In genomic region chr9:136634904-136635303, GRCh38 we compare ENCODE assay signal across 18 cellular contexts.
"Had no signal": no experiment of that assay in that cellular context is flagged by ENCODE, and none has a peak within 500 bp of the region (broad histone marks: within the 10 kb centered on the region; RNA-seq: fewer than 3 reads in every experiment).

No MANE protein-coding gene starts in this region.

- H3K36me3 ChIP-seq: gastroesophageal sphincter, left lung, neutrophil, upper lobe of left lung, WERI-Rb-1 had no signal

- H3K36me3 Mint-ChIP-seq: activated naive CD4-positive, alpha-beta T cell treated with anti-CD3 and anti-CD28 coated beads, Interleukin-2, amount 50 U/mL, for 24 hours; brain; naive thymus-derived CD8-positive, alpha-beta T cell had no signal

- H3K27me3 Mint-ChIP-seq: activated CD4-positive, alpha-beta T cell treated with anti-CD3 and anti-CD28 coated beads for 36 hours; activated naive CD4-positive, alpha-beta T cell treated with anti-CD3 and anti-CD28 coated beads, Interleukin-2, amount 50 U/mL, for 24 hours; stimulated activated naive CD8-positive, alpha-beta T cell treated with anti-CD3 and anti-CD28 coated beads, Interleukin-15, amount 100 ng/mL, for 72 hours had no signal

- H3K9me3 Mint-ChIP-seq: activated CD4-positive, alpha-beta memory T cell treated with anti-CD3 and anti-CD28 coated beads, Interleukin-2, amount 10 ng/mL, durations not matched to agents 7 days and 5 days; activated naive CD4-positive, alpha-beta T cell treated with anti-CD3 and anti-CD28 coated beads, Interleukin-2, amount 50 U/mL, for 24 hours; activated T-cell treated with anti-CD3 and anti-CD28 coated beads, Interleukin-2, amount 50 U/mL, for 4 hours; naive thymus-derived CD8-positive, alpha-beta T cell; stimulated activated naive CD8-positive, alpha-beta T cell treated with anti-CD3 and anti-CD28 coated beads, Interleukin-15, amount 100 ng/mL, for 72 hours had no signal

- H3K27ac Mint-ChIP-seq: activated CD4-positive, alpha-beta memory T cell treated with anti-CD3 and anti-CD28 coated beads, Interleukin-2, amount 10 ng/mL, durations not matched to agents 7 days and 5 days; activated CD4-positive, alpha-beta T cell treated with anti-CD3 and anti-CD28 coated beads for 36 hours; activated naive CD4-positive, alpha-beta T cell treated with anti-CD3 and anti-CD28 coated beads, Interleukin-2, amount 50 U/mL, for 24 hours; stimulated activated naive CD8-positive, alpha-beta T cell treated with anti-CD3 and anti-CD28 coated beads, Interleukin-15, amount 100 ng/mL, for 72 hours; T-helper 17 cell had no signal

- H3K27me3 ChIP-seq: upper lobe of left lung had no signal

- H3K4me1 Mint-ChIP-seq: activated CD4-positive, alpha-beta memory T cell treated with anti-CD3 and anti-CD28 coated beads, Interleukin-2, amount 10 ng/mL, durations not matched to agents 7 days and 5 days; activated CD4-positive, alpha-beta T cell treated with anti-CD3 and anti-CD28 coated beads for 36 hours; activated naive CD4-positive, alpha-beta T cell treated with anti-CD3 and anti-CD28 coated beads, Interleukin-2, amount 50 U/mL, for 24 hours; brain; T-helper 17 cell had no signal

- H3K4me3 Mint-ChIP-seq: activated CD4-positive, alpha-beta memory T cell treated with anti-CD3 and anti-CD28 coated beads, Interleukin-2, amount 10 ng/mL, durations not matched to agents 7 days and 5 days; activated CD4-positive, alpha-beta T cell treated with anti-CD3 and anti-CD28 coated beads for 36 hours; activated naive CD4-positive, alpha-beta T cell treated with anti-CD3 and anti-CD28 coated beads, Interleukin-2, amount 50 U/mL, for 24 hours; activated T-cell treated with anti-CD3 and anti-CD28 coated beads, Interleukin-2, amount 50 U/mL, for 4 hours; brain; naive thymus-derived CD8-positive, alpha-beta T cell; stimulated activated naive CD8-positive, alpha-beta T cell treated with anti-CD3 and anti-CD28 coated beads, Interleukin-15, amount 100 ng/mL, for 72 hours; T-helper 17 cell had no signal

- H3K27ac ChIP-seq: gastroesophageal sphincter, left lung, neutrophil, upper lobe of left lung, WERI-Rb-1 had no signal

- ATAC-seq: activated CD4-positive, alpha-beta T cell treated with anti-CD3 and anti-CD28 coated beads for 36 hours; activated T-cell treated with anti-CD3 and anti-CD28 coated beads, Interleukin-2, amount 50 U/mL, for 4 hours; gastroesophageal sphincter; left lung; naive thymus-derived CD8-positive, alpha-beta T cell; stimulated activated naive CD8-positive, alpha-beta T cell treated with anti-CD3 and anti-CD28 coated beads, Interleukin-15, amount 100 ng/mL, for 72 hours; T-helper 17 cell had no signal

- H3K9me3 ChIP-seq: gastroesophageal sphincter, left lung, neutrophil, upper lobe of left lung had no signal

- DNase-seq: activated CD4-positive, alpha-beta memory T cell treated with anti-CD3 and anti-CD28 coated beads, Interleukin-2, amount 10 ng/mL, durations not matched to agents 7 days and 5 days; activated CD4-positive, alpha-beta T cell treated with anti-CD3 and anti-CD28 coated beads for 36 hours; activated effector memory CD4-positive, alpha-beta T cell treated with anti-CD3 and anti-CD28 coated beads, Interleukin-2, amount 50 U/mL, for 16 hours; activated T-cell treated with anti-CD3 and anti-CD28 coated beads, Interleukin-2, amount 50 U/mL, for 4 hours; amygdala; effector CD8-positive, alpha-beta T cell; kidney; left lung; naive thymus-derived CD8-positive, alpha-beta T cell; posterior cingulate gyrus; stimulated activated naive CD8-positive, alpha-beta T cell treated with anti-CD3 and anti-CD28 coated beads, Interleukin-15, amount 100 ng/mL, for 72 hours; T-helper 17 cell; upper lobe of left lung; WERI-Rb-1 had no signal

- H3K4me3 ChIP-seq: gastroesophageal sphincter, left lung, upper lobe of left lung had no signal
